Comparison of ENCODE assay signal across 9 cellular contexts in the genomic region with DNA sequence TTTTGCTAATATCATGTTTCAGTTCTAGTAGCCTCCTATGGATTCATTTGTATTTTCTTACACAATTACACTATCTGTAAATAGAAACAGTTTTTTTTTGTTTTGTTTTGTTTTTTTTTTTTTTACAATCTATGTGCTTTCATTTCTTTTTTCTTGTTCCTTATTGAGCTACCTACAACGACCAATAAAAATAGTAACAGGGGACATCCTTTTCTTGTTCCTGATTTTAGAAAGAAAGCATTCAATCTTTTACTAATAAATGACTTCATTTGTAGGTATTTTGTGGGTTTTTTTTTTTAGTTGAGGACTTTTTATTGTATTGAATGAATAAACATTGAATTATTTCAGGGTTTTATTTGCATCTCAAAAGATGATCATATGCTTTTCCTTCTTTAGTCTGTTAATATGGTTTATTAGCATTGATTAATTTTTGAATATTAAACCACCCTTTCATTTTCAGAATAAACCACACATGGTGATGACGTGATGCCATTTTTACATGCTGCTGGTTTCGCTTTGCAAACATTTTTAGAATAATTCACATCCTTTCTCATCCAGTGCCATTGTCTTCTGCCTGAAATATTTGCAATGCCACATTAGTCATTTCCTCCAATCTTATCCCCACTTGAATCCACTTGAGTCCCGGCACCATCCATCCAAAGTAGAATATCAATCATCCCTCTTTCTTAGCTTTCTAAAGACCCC. TPM values are rescaled to one million over a fixed set of nuclear protein-coding genes. Genes with fewer than 3 reads are reported as not detected.
A peak's percentile ranks its signal among the peaks of the same experiment; 100 is the strongest.
DNase-seq lines count a peak whose midpoint lies in the region; ATAC-seq, FAIRE-seq and TF ChIP-seq lines count a peak whose summit lies in the region.
"Had no signal": no experiment of that assay in that cellular context is flagged by ENCODE, and none has a peak within 500 bp of the region (broad histone marks: within the 10 kb centered on the region; RNA-seq: fewer than 3 reads in every experiment).

No MANE protein-coding gene starts in this region.

- DNase-seq in mesothelial cell of epicardium (ENCODE audit: low spot score in 2 of 2, unreplicated experiment in 2 of 2) (no peak), midbrain (lab: John Stamatoyannopoulos, UW) (no peak), iPS-NIHi7 (ENCODE audit: extremely low spot score) (no peak)
- DNase-seq in activated naive CD4-positive, alpha-beta T cell treated with Interleukin-2 at 50 U/mL for 16 hours, result no peak
- DNase-seq: NCI-H1105 had no signal

- TF ChIP-seq CTCF in mesothelial cell of epicardium (IDR thresholded peaks at IDR 0.05; ENCODE audit: unreplicated experiment), result no peak

- ATAC-seq in GM18502 (IDR thresholded peaks at IDR 0.05; ENCODE audit: poor library complexity, unreplicated experiment) (peak; percentile 45), HG02884 (IDR thresholded peaks at IDR 0.05; ENCODE audit: unreplicated experiment) (peak; percentile 66), GM19463 (IDR thresholded peaks at IDR 0.05; ENCODE audit: unreplicated experiment) (no peak)

- peak overlapping the region; percentile 1 for H3K27ac Mint-ChIP-seq in mesothelial cell of epicardium

- no peaks in the 10 kb centered on the region for H3K9me3 Mint-ChIP-seq in mesothelial cell of epicardium

- H3K4me1 Mint-ChIP-seq in mesothelial cell of epicardium, result peaks cover 12% of the 10 kb centered on the region

- H3K36me3 Mint-ChIP-seq in mesothelial cell of epicardium, result no peaks in the 10 kb centered on the region

- peak; percentile 73 for FAIRE-seq in TTC549 (lab: Jason Lieb, UNC)

- H3K27me3 Mint-ChIP-seq in mesothelial cell of epicardium (ENCODE audit: low read depth), result no peaks in the 10 kb centered on the region

- no peak overlapping the region for H3K4me3 Mint-ChIP-seq in mesothelial cell of epicardium

RNA-seq across cellular contexts. Expression of gene AKR1E2, which starts 18.1 kb away (rescaled TPM):
- total RNA-seq in mesothelial cell of epicardium, result 7.9 to 9.3 TPM (median 8.4 TPM) in 3 replicates
